7 cellular contexts compared by ENCODE assay signal in the genomic region with DNA sequence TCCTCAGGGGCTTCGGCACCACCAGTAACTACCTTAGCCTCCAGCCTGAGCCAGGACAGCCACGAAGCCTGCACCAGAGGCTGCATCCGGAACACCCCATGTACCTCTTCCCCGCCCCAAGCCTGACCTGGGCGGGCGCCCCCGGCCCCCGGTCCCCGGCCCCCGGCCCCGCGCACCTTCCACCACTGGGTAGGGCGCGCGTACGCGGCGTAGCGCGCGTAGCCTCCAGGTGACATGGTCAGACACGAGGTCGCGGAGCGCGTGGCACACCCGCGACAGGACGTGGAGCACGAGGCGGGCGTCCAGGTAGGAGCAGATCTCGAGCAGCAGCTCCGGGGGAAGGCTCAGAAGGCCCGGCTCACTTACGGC.
DNase-seq lines count a peak whose midpoint lies in the region; ATAC-seq lines count a peak whose summit lies in the region.

No MANE protein-coding gene starts in this region.

- H3K4me1 Mint-ChIP-seq in activated naive CD8-positive, alpha-beta T cell (ENCODE audit: low read depth) = peaks cover 9% of the 10 kb centered on the region

- peak overlapping the region; percentile 84 for H3K27ac ChIP-seq in subcutaneous abdominal adipose tissue (ENCODE audit: low read depth, low read length)

- peaks cover 2 to 23% (median 19%) of the 10 kb centered on the region in 5 donors for H3K4me1 ChIP-seq in subcutaneous abdominal adipose tissue (ENCODE audit: control insufficient read depth in 5 of 5, insufficient read depth in 5 of 5, low read length in 5 of 5)

- H3K9ac ChIP-seq in subcutaneous abdominal adipose tissue (ENCODE audit: low read length in 5 of 5) = peak overlapping the region in 4 of 5 donors; percentile 85 to 93 (median 90)

- no peaks in the 10 kb centered on the region for H3K27me3 Mint-ChIP-seq in activated naive CD8-positive, alpha-beta T cell

- peak overlapping the region; percentile 66 for H3K27ac Mint-ChIP-seq in activated naive CD8-positive, alpha-beta T cell

- peak overlapping the region; percentile 89 for H3K4me3 Mint-ChIP-seq in activated naive CD8-positive, alpha-beta T cell

- H3K9me3 ChIP-seq in subcutaneous abdominal adipose tissue (ENCODE audit: control insufficient read depth in 5 of 5, low read length in 5 of 5) = no peaks in the 10 kb centered on the region

- peaks cover 0 to 24% (median 17%) of the 10 kb centered on the region in 5 donors for H3K36me3 ChIP-seq in subcutaneous abdominal adipose tissue (ENCODE audit: control insufficient read depth in 5 of 5, insufficient read depth in 5 of 5, low read length in 5 of 5)

- peak; percentile 5 for DNase-seq in iris pigment epithelial cell (ENCODE audit: low read depth)
- no peak for DNase-seq in MV-4-11 (lab: John Stamatoyannopoulos, UW)
- no peak for DNase-seq in SKM-1 treated with dmso at 0.1 percent for 144 hours (lab: John Stamatoyannopoulos, UW; ENCODE audit: unreplicated experiment)

- peak; percentile 9 for ATAC-seq in GM19324 (IDR thresholded peaks at IDR 0.05; ENCODE audit: low FRiP score, unreplicated experiment)
- peak; percentile 16 for ATAC-seq in HG03135 (IDR thresholded peaks at IDR 0.05; ENCODE audit: unreplicated experiment)

- H3K36me3 Mint-ChIP-seq in activated naive CD8-positive, alpha-beta T cell = peaks cover 5% of the 10 kb centered on the region

- peak overlapping the region; percentile 71 to 99 (median 91) for H3K4me3 ChIP-seq in subcutaneous abdominal adipose tissue (ENCODE audit: low read depth in 1 of 5, low read length in 5 of 5)

- H3K27me3 ChIP-seq in subcutaneous abdominal adipose tissue (ENCODE audit: control insufficient read depth in 5 of 5, insufficient read depth in 4 of 5, low read length in 5 of 5) = no peaks in the 10 kb centered on the region

- no peaks in the 10 kb centered on the region for H3K9me3 Mint-ChIP-seq in activated naive CD8-positive, alpha-beta T cell (ENCODE audit: low read depth)
